In the genomic region with DNA sequence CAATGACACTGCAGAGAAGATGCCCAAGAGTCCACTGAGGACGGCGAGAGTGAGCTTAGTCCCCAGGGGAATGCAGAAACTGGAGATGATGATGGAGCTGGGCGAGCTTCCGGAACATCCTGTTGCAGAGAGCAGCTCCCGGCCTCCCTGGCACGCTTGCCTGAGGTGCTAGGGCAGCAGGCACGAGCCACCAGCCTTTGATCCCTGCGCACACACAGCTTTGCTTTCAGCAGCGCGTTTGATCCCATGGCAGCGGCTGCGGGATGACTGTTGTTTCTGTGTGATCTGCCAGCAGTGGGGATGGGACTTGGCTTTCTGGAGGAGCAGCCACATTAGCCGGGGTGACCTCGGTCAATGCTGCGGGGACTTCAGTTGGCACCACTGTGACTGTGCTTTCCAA, we compare ENCODE assay signal across 27 cellular contexts.
"Had no signal": no experiment of that assay in that cellular context is flagged by ENCODE, and none has a peak within 500 bp of the region (broad histone marks: within the 10 kb centered on the region; RNA-seq: fewer than 3 reads in every experiment).

No MANE protein-coding gene starts in this region.

- H3K9me3 ChIP-seq: adrenal gland, thoracic aorta, uterus had no signal

- FAIRE-seq: astrocyte, keratinocyte had no signal

- DNase-seq: activated CD4-positive, alpha-beta memory T cell treated with anti-CD3 and anti-CD28 coated beads for 36 hours; activated CD4-positive, alpha-beta T cell treated with anti-CD3 and anti-CD28 coated beads, Interleukin-2, amount 10 ng/mL, durations not matched to agents 24 days and 14 days; activated CD4-positive, CD25-positive, alpha-beta regulatory T cell treated with anti-CD3 and anti-CD28 coated beads, Interleukin-2, amount 50 U/mL, for 72 hours; activated CD8-positive, alpha-beta memory T cell treated with anti-CD3 and anti-CD28 coated beads, Interleukin-2, amount 50 U/mL, for 4 hours; activated effector memory CD4-positive, alpha-beta T cell treated with anti-CD3 and anti-CD28 coated beads, Interleukin-2, amount 50 U/mL, for 16 hours; activated naive CD4-positive, alpha-beta T cell treated with anti-CD3 and anti-CD28 coated beads for 36 hours; activated naive CD8-positive, alpha-beta T cell treated with anti-CD3 and anti-CD28 coated beads for 36 hours; activated T-cell treated with anti-CD3 and anti-CD28 coated beads, Interleukin-2, amount 50 U/mL, for 1 hour; adrenal gland; brain microvascular endothelial cell; cortex of kidney; effector memory CD8-positive, alpha-beta T cell; erythroblast; hippocampal formation; left cardiac atrium; mammary epithelial cell; naive B cell; posterior cingulate gyrus; right cardiac atrium; stimulated activated CD4-positive, alpha-beta T cell treated with anti-CD3 and anti-CD28 coated beads, Interleukin-4, amount 100 ng/mL, for 24 hours; T-helper 9 cell; uterus had no signal

- H3K27ac ChIP-seq: adrenal gland, brain microvascular endothelial cell, skin epidermis, thoracic aorta, uterus had no signal

- H3K27me3 ChIP-seq: adrenal gland, brain microvascular endothelial cell, uterus had no signal

- H3K4me3 ChIP-seq: adrenal gland, skin epidermis, thoracic aorta, uterus had no signal

- H3K4me1 ChIP-seq: adrenal gland, uterus had no signal

- ATAC-seq: effector memory CD8-positive, alpha-beta T cell; left cardiac atrium; right cardiac atrium; stimulated activated effector memory CD8-positive, alpha-beta T cell treated with anti-CD3 and anti-CD28 coated beads, Interleukin-12 subunit alpha, Interleukin-12 subunit beta, amount 100 ng/mL, for 72 hours had no signal

- H3K36me3 ChIP-seq: adrenal gland, brain microvascular endothelial cell, thoracic aorta, uterus had no signal
